Comparison of ENCODE assay signal across 24 cellular contexts in genomic region chr16:55557186-55557585, GRCh38. TPM values are rescaled to one million over a fixed set of nuclear protein-coding genes. Genes with fewer than 3 reads are reported as not detected.
"Had no signal": no experiment of that assay in that cellular context is flagged by ENCODE, and none has a peak within 500 bp of the region (broad histone marks: within the 10 kb centered on the region; RNA-seq: fewer than 3 reads in every experiment).

No MANE protein-coding gene starts in this region.

- FAIRE-seq: frontal cortex, islet of Langerhans had no signal

- H3K27me3 ChIP-seq: body of pancreas, ovary, stomach, tibial nerve, uterus had no signal

- DNase-seq: activated B cell treated with CpG ODN at 0.5 μM for 24 hours; activated CD8-positive, alpha-beta T cell treated with anti-CD3 and anti-CD28 coated beads, Interleukin-2, amount 10 ng/mL, durations not matched to agents 7 days and 5 days; activated naive CD4-positive, alpha-beta T cell treated with Interleukin-2 at 50 U/mL for 16 hours; activated T-cell treated with anti-CD3 and anti-CD28 coated beads for 4 hours; activated T-cell treated with anti-CD3 and anti-CD28 coated beads, Interleukin-2, amount 50 U/mL, for 72 hours; aorta; body of pancreas; dorsolateral prefrontal cortex; effector memory CD8-positive, alpha-beta T cell; left ventricle myocardium superior; naive B cell; nephron progenitor cell; ovary; stimulated activated CD4-positive, alpha-beta T cell treated with anti-CD3 and anti-CD28 coated beads, Interleukin-15, amount 100 ng/mL, for 24 hours; stimulated activated CD4-positive, alpha-beta T cell treated with anti-CD3 and anti-CD28 coated beads, Interleukin-2, amount 100 ng/mL, for 24 hours; stimulated activated naive B cell treated with anti-CD40 and anti-IgM and Interleukin-4, amounts not matched to agents 10 μg/mL and 1 μg/mL and 100 μg/mL, for 72 hours; stomach; T-helper 2 cell; uterus had no signal

- ATAC-seq: activated CD8-positive, alpha-beta T cell treated with anti-CD3 and anti-CD28 coated beads, Interleukin-2, amount 10 ng/mL, durations not matched to agents 7 days and 5 days; activated T-cell treated with anti-CD3 and anti-CD28 coated beads, Interleukin-2, amount 50 U/mL, for 72 hours; body of pancreas; effector memory CD8-positive, alpha-beta T cell; left ventricle myocardium superior; stimulated activated naive B cell treated with anti-CD40 and anti-IgM and Interleukin-4, amounts not matched to agents 10 μg/mL and 1 μg/mL and 100 μg/mL, for 72 hours had no signal

- H3K4me1 ChIP-seq: uterus had no signal

- H3K27ac ChIP-seq: body of pancreas, coronary artery, dorsolateral prefrontal cortex, ovary, stomach, tibial nerve, uterus had no signal

- H3K36me3 ChIP-seq: ovary, prostate gland, uterus had no signal

- H3K9me3 ChIP-seq: body of pancreas, ovary, prostate gland, stomach, tibial nerve, uterus had no signal

- H3K4me3 ChIP-seq: body of pancreas, coronary artery, dorsolateral prefrontal cortex, ovary, prostate gland, stomach, tibial nerve, uterus had no signal

RNA-seq across cellular contexts. Expression of gene CAPNS2, which starts 9.3 kb away (rescaled TPM):
- total RNA-seq: activated B cell treated with CpG ODN at 0.5 μM for 24 hours; activated CD8-positive, alpha-beta T cell treated with anti-CD3 and anti-CD28 coated beads, Interleukin-2, amount 10 ng/mL, durations not matched to agents 7 days and 5 days; activated T-cell treated with anti-CD3 and anti-CD28 coated beads, Interleukin-2, amount 50 U/mL, for 72 hours; frontal cortex; left ventricle myocardium superior had no signal
